In the genomic region with DNA sequence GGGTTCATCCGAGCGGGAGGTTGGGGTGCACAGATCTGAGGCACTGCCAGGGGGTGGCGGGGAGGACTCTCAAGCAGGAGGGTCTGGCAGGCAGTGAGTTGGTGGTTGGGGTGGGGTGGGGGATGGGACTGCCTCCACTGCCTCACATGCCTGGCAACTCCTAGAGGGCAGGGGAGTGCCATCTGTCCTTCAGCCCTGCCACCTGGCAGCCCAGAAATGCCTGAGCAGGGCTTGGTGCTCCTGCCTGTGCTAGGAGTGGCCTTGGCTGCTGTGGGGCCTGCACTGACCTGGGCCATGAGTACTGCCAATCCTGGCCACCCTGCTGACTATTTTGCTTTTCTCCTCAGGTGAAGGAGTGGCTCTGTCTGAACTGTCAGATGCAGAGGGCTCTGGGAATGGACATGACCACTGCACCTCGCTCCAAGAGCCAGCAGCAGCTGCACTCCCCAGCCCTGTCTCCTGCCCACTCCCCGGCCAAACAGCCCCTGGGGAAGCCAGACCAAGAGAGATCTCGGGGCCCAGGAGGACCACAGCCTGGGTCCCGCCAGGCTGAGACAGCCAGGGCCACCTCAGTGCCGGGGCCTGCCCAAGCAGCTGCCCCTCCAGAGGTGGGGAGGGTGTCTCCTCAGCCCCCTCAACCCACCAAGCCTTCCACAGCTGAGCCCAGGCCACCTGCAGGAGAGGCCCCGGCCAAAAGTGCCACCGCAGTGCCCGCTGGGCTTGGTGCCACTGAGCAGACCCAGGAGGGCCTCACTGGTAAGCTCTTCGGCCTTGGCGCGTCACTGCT, we compare ENCODE assay signal across 22 cellular contexts. TPM values are rescaled to one million over a fixed set of nuclear protein-coding genes. Genes with fewer than 3 reads are reported as not detected.
DNase-seq lines count a peak whose midpoint lies in the region; ATAC-seq and TF ChIP-seq lines count a peak whose summit lies in the region.
"Had no signal": no experiment of that assay in that cellular context is flagged by ENCODE, and none has a peak within 500 bp of the region (broad histone marks: within the 10 kb centered on the region; RNA-seq: fewer than 3 reads in every experiment).

No MANE protein-coding gene starts in this region.

- no peak overlapping the region for H4K8ac ChIP-seq in neuronal stem cell (ENCODE audit: low read depth, low read length)

- intact Hi-C loops in Right ventricle myocardium inferior (cut with DNase I) = no loop called here
- intact Hi-C loops in upper lobe of right lung (cut with DNase I) = no loop called here
- intact Hi-C loops in transverse colon (cut with DNase I; ENCODE audit: low total_unique reads) = no loop called here
- intact Hi-C loops in PC-9 (cut with micrococcal nuclease; ENCODE audit: unreplicated experiment) = no loop called here

- peak overlapping the region; percentile 52 for H3K18ac ChIP-seq in neuronal stem cell (ENCODE audit: low read length)

- no peaks in the 10 kb centered on the region for H4K20me1 ChIP-seq in PC-9 (ENCODE audit: insufficient read depth)

- no peak for TF ChIP-seq POLR2A in transverse colon (IDR thresholded peaks at IDR 0.05)

- peak; percentile 68 for DNase-seq in Right ventricle myocardium inferior (ENCODE audit: missing footprints)
- DNase-seq in right atrium auricular region (ENCODE audit: low spot score) = no peak
- DNase-seq in cerebellar nuclear complex (lab: John Stamatoyannopoulos, UW) = peak; percentile 85 to 87
- no peak for DNase-seq in neuronal stem cell (ENCODE audit: low spot score)
- DNase-seq in upper lobe of right lung = no peak
- no peak for DNase-seq in transverse colon
- no peak for DNase-seq in PC-9
- DNase-seq: 8988T; ACHN; CD4-positive, CD25-positive, alpha-beta regulatory T cell; DMS53; NCI-H1048; NCI-H1417 treated with DMSO at 0.1 percent for 48 hours; NCI-H1694 treated with DMSO at 0.1 percent for 48 hours; NCI-H2081 treated with DMSO at 0.1 percent for 48 hours; NCI-H2171; NCI-H524 treated with DMSO at 0.1 percent for 48 hours; NCI-H774; SHP77 treated with DMSO at 0.1 percent for 48 hours had no signal

- no peak overlapping the region for H2BK15ac ChIP-seq in neuronal stem cell (ENCODE audit: low read length)

- H3K36me3 ChIP-seq in right atrium auricular region (no peaks in the 10 kb centered on the region), neuronal stem cell (replicated peaks in 1 of 2; ENCODE audit: control insufficient read depth in 2 of 2, insufficient read depth in 2 of 2, low read length in 2 of 2) (peaks cover 0 to 20% of the 10 kb centered on the region in 2 donors), upper lobe of right lung (no peaks in the 10 kb centered on the region), transverse colon (no peaks in the 10 kb centered on the region), PC-9 (ENCODE audit: low read depth) (no peaks in the 10 kb centered on the region)

- H3K4me3 ChIP-seq in right atrium auricular region (no peak overlapping the region), neuronal stem cell (ENCODE audit: low read length in 2 of 2) (peak overlapping the region in 1 of 2 donors; percentile 16), upper lobe of right lung (no peak overlapping the region), transverse colon (no peak overlapping the region), PC-9 (no peak overlapping the region)
- H3K4me3 ChIP-seq: SK-N-MC had no signal

- peak overlapping the region; percentile 19 for H3K23ac ChIP-seq in neuronal stem cell (ENCODE audit: low read depth, low read length, poor library complexity)

- H3K4ac ChIP-seq in neuronal stem cell (ENCODE audit: low read length) = no peak overlapping the region

- no peak overlapping the region for H2BK5ac ChIP-seq in neuronal stem cell (ENCODE audit: low read length)

- WGBS in neuronal stem cell (ENCODE audit: extremely low coverage in 2 of 2, insufficient read length in 2 of 2, insufficient replicate concordance in 1 of 2), 2 donors = no CpG with 5 or more reads among the region's 14 CpGs
- 90% methylated on average over 12 of the region's 14 CpGs; no CpG with 5 or more reads in 1 of the 2 donors for WGBS in transverse colon (ENCODE audit: low coverage in 1 of 2), 2 donors

- H2AFZ ChIP-seq in neuronal stem cell (ENCODE audit: low read length) = no peak overlapping the region
- H2AFZ ChIP-seq in PC-9 = no peak overlapping the region

- peak overlapping the region; percentile 3 for H3K9ac ChIP-seq in neuronal stem cell (ENCODE audit: low read depth, low read length, poor library complexity)

- H3F3A ChIP-seq in PC-9 (ENCODE audit: insufficient read depth, low read depth) = peaks cover 4% of the 10 kb centered on the region; the same call in 1 of the 2 replicates

- peak overlapping the region; percentile 65 for H3K14ac ChIP-seq in neuronal stem cell (ENCODE audit: low read length)

- ATAC-seq in Right ventricle myocardium inferior = no peak
- no peak for ATAC-seq in upper lobe of right lung
- ATAC-seq in HG02588 (IDR thresholded peaks at IDR 0.05; ENCODE audit: unreplicated experiment) = no peak

- no peaks in the 10 kb centered on the region for H3K27me3 ChIP-seq in right atrium auricular region
- no peaks in the 10 kb centered on the region for H3K27me3 ChIP-seq in neuronal stem cell (ENCODE audit: control insufficient read depth in 3 of 3, insufficient read depth in 3 of 3, low read depth in 1 of 3, low read length in 3 of 3)
- no peaks in the 10 kb centered on the region for H3K27me3 ChIP-seq in upper lobe of right lung
- no peaks in the 10 kb centered on the region for H3K27me3 ChIP-seq in transverse colon
- H3K27me3 ChIP-seq in PC-9 (ENCODE audit: insufficient read depth, low read depth) = no peaks in the 10 kb centered on the region

- peak overlapping the region; percentile 44 for H2AK5ac ChIP-seq in neuronal stem cell (ENCODE audit: low read depth, low read length)

- H3K9me2 ChIP-seq in PC-9 (ENCODE audit: insufficient read depth) = no peaks in the 10 kb centered on the region

- no peaks in the 10 kb centered on the region for H3K79me1 ChIP-seq in neuronal stem cell (ENCODE audit: low read depth, low read length)

- H3K4me1 ChIP-seq in right atrium auricular region (no peaks in the 10 kb centered on the region), neuronal stem cell (ENCODE audit: control insufficient read depth in 2 of 2, insufficient read depth in 1 of 2, low read depth in 1 of 2, low read length in 2 of 2) (peaks cover 0 to 2% of the 10 kb centered on the region in 2 donors), upper lobe of right lung (no peaks in the 10 kb centered on the region), transverse colon (no peaks in the 10 kb centered on the region), PC-9 (replicated peaks; ENCODE audit: insufficient read depth) (peaks cover 19% of the 10 kb centered on the region)

- TF ChIP-seq EP300 in transverse colon (IDR thresholded peaks at IDR 0.05; ENCODE audit: low read depth) = no peak

- CTCF ChIA-PET in PC-9 (lab: Charles Lee) = interaction anchor here (0.7 kb wide), 1 partner anchor 395 kb away, joined by 4 read pairs; no protein-coding TSS in a partner anchor

- POLR2A ChIA-PET in PC-9 (lab: Charles Lee; ENCODE audit: unreplicated experiment) = no interaction called here

- in situ Hi-C loops in transverse colon (cut with MboI; ENCODE audit: low pct_ligation_motif_present in 1 of 4, low pct_unique_long_range_greater_than_20kb in 1 of 4, low sequenced_read_pairs in 3 of 4) = no loop called here

- H2BK12ac ChIP-seq in neuronal stem cell (ENCODE audit: low read length) = no peak overlapping the region

- H3K27ac ChIP-seq in right atrium auricular region (no peak overlapping the region), neuronal stem cell (replicated peaks; ENCODE audit: low read length) (no peak overlapping the region), upper lobe of right lung (no peak overlapping the region), transverse colon (no peak overlapping the region), PC-9 (no peak overlapping the region)
- H3K27ac ChIP-seq: HL-60, SK-N-MC had no signal

- H3K4me2 ChIP-seq in neuronal stem cell (ENCODE audit: insufficient read depth, low read length, poor library complexity, severe bottlenecking) (no peak overlapping the region), PC-9 (no peak overlapping the region)

- no peak overlapping the region for H2BK120ac ChIP-seq in neuronal stem cell (ENCODE audit: low read depth, low read length)

- H4K91ac ChIP-seq in neuronal stem cell (ENCODE audit: low read depth, low read length, poor library complexity) = no peak overlapping the region

- no peaks in the 10 kb centered on the region for H3K79me2 ChIP-seq in PC-9 (ENCODE audit: low read depth)

- H3K9me3 ChIP-seq in right atrium auricular region (no peaks in the 10 kb centered on the region), neuronal stem cell (replicated peaks in 1 of 2; ENCODE audit: control insufficient read depth in 2 of 2, insufficient read depth in 1 of 2, low read depth in 1 of 2, low read length in 2 of 2) (peaks cover 0 to 1% of the 10 kb centered on the region in 2 donors), upper lobe of right lung (no peaks in the 10 kb centered on the region), transverse colon (no peaks in the 10 kb centered on the region), PC-9 (ENCODE audit: insufficient read depth, low read depth) (no peaks in the 10 kb centered on the region)

- BruUV-seq in PC-9 (replicated peaks; lab: Mats Ljungman, UMichigan) = no TSS peak

- TF ChIP-seq CTCF in right atrium auricular region (IDR thresholded peaks at IDR 0.05) (no peak), upper lobe of right lung (IDR thresholded peaks at IDR 0.05) (no peak), transverse colon (IDR thresholded peaks at IDR 0.05) (no peak), PC-9 (conservative IDR thresholded peaks at IDR 0.05) (no peak)

RNA-seq across cellular contexts. Expression of gene APEH, which starts 32.0 kb away (rescaled TPM):
- total RNA-seq in Right ventricle myocardium inferior = 99.5 TPM
- total RNA-seq in right atrium auricular region = 10 to 100 TPM; 61.1 to 67.5 TPM
- polyA plus RNA-seq in neuronal stem cell (2013, experiment 1 of 2) = 50.1 TPM
- 46.8 TPM for polyA plus RNA-seq in neuronal stem cell (2013, experiment 2 of 2)
- 88.5 TPM for total RNA-seq in upper lobe of right lung
- total RNA-seq in transverse colon = 100 to 1,000 TPM in 3 of 4 donors, 10 to 100 TPM in 1; 53.9 to 151 (median 116) TPM
- 131 TPM in 2 replicates for total RNA-seq in PC-9 (2021)

RNA-seq across cellular contexts. Expression of gene MST1, which starts 47.2 kb away (rescaled TPM):
- total RNA-seq in Right ventricle myocardium inferior (4.6 TPM), right atrium auricular region (1 to 10 TPM; 3.9 to 8.0 TPM), upper lobe of right lung (23.7 TPM), transverse colon (100 to 1,000 TPM in 1 of 4 donors, 10 to 100 TPM in 3; 12.2 to 116 (median 15.1) TPM), PC-9 (2021) (10.4 and 16.8 TPM in 2 replicates)
- polyA plus RNA-seq in neuronal stem cell (2013, experiment 1 of 2) = 10.4 TPM
- 11.3 TPM for polyA plus RNA-seq in neuronal stem cell (2013, experiment 2 of 2)

RNA-seq across cellular contexts. Expression of gene RNF123, which starts 47.2 kb away (rescaled TPM):
- total RNA-seq in Right ventricle myocardium inferior (46.1 TPM), right atrium auricular region (10 to 100 TPM; 29.1 to 29.8 TPM), upper lobe of right lung (41.4 TPM), transverse colon (10 to 100 TPM; 34.6 to 99.5 (median 52.1) TPM), PC-9 (2021) (46.7 and 48.6 TPM in 2 replicates)
- 21.9 TPM for polyA plus RNA-seq in neuronal stem cell (2013, experiment 1 of 2)
- polyA plus RNA-seq in neuronal stem cell (2013, experiment 2 of 2) = 20.9 TPM

Comparison
In these comparisons a context has a peak if more than half of its experiments do, and no peak if none do; other contexts are left out.
1. DNase-seq: peak in Right ventricle myocardium inferior (single experiment) and cerebellar nuclear complex (2 of 2); none in right atrium auricular region (single experiment), neuronal stem cell (single experiment), upper lobe of right lung (single experiment), transverse colon (single experiment) and PC-9 (0 of 2).